ENCODE assay signal across 1 cellular context in the genomic region with DNA sequence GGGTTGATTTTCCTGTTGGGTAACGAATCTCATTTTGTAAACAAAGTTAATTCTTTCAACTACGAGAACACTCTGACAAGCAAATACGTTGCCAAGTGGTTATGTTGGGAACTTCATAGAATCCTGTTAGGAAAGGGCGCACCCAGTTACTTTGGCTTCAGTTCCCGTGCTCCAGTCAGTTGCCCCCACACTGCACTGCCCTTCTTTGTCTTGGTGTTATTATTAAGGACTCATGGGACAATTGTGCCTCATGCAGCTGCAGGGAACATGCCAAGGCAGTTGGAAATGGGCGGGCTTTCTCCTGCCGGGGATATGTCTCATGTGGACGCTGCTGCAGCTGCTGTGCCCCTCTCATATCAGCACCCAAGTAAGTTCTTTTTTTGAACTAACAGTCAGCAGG.
TF ChIP-seq lines count a peak whose summit lies in the region.

No MANE protein-coding gene starts in this region.

TF ChIP-seq in H1, 55 proteins besides CTCF, POLR2A, EP300 and RAD21:
- TF ChIP-seq, protein P1, sequence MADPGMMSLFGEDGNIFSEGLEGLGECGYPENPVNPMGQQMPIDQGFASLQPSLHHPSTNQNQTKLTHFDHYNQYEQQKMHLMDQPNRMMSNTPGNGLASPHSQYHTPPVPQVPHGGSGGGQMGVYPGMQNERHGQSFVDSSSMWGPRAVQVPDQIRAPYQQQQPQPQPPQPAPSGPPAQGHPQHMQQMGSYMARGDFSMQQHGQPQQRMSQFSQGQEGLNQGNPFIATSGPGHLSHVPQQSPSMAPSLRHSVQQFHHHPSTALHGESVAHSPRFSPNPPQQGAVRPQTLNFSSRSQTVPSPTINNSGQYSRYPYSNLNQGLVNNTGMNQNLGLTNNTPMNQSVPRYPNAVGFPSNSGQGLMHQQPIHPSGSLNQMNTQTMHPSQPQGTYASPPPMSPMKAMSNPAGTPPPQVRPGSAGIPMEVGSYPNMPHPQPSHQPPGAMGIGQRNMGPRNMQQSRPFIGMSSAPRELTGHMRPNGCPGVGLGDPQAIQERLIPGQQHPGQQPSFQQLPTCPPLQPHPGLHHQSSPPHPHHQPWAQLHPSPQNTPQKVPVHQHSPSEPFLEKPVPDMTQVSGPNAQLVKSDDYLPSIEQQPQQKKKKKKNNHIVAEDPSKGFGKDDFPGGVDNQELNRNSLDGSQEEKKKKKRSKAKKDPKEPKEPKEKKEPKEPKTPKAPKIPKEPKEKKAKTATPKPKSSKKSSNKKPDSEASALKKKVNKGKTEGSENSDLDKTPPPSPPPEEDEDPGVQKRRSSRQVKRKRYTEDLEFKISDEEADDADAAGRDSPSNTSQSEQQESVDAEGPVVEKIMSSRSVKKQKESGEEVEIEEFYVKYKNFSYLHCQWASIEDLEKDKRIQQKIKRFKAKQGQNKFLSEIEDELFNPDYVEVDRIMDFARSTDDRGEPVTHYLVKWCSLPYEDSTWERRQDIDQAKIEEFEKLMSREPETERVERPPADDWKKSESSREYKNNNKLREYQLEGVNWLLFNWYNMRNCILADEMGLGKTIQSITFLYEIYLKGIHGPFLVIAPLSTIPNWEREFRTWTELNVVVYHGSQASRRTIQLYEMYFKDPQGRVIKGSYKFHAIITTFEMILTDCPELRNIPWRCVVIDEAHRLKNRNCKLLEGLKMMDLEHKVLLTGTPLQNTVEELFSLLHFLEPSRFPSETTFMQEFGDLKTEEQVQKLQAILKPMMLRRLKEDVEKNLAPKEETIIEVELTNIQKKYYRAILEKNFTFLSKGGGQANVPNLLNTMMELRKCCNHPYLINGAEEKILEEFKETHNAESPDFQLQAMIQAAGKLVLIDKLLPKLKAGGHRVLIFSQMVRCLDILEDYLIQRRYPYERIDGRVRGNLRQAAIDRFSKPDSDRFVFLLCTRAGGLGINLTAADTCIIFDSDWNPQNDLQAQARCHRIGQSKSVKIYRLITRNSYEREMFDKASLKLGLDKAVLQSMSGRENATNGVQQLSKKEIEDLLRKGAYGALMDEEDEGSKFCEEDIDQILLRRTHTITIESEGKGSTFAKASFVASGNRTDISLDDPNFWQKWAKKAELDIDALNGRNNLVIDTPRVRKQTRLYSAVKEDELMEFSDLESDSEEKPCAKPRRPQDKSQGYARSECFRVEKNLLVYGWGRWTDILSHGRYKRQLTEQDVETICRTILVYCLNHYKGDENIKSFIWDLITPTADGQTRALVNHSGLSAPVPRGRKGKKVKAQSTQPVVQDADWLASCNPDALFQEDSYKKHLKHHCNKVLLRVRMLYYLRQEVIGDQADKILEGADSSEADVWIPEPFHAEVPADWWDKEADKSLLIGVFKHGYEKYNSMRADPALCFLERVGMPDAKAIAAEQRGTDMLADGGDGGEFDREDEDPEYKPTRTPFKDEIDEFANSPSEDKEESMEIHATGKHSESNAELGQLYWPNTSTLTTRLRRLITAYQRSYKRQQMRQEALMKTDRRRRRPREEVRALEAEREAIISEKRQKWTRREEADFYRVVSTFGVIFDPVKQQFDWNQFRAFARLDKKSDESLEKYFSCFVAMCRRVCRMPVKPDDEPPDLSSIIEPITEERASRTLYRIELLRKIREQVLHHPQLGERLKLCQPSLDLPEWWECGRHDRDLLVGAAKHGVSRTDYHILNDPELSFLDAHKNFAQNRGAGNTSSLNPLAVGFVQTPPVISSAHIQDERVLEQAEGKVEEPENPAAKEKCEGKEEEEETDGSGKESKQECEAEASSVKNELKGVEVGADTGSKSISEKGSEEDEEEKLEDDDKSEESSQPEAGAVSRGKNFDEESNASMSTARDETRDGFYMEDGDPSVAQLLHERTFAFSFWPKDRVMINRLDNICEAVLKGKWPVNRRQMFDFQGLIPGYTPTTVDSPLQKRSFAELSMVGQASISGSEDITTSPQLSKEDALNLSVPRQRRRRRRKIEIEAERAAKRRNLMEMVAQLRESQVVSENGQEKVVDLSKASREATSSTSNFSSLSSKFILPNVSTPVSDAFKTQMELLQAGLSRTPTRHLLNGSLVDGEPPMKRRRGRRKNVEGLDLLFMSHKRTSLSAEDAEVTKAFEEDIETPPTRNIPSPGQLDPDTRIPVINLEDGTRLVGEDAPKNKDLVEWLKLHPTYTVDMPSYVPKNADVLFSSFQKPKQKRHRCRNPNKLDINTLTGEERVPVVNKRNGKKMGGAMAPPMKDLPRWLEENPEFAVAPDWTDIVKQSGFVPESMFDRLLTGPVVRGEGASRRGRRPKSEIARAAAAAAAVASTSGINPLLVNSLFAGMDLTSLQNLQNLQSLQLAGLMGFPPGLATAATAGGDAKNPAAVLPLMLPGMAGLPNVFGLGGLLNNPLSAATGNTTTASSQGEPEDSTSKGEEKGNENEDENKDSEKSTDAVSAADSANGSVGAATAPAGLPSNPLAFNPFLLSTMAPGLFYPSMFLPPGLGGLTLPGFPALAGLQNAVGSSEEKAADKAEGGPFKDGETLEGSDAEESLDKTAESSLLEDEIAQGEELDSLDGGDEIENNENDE (IDR thresholded peaks at IDR 0.05; ENCODE audit: insufficient replicate concordance, low read length): no peak
- TF ChIP-seq CBX5 (IDR thresholded peaks at IDR 0.05; ENCODE audit: low read depth, low read length) (no peak), FOSL1 (IDR thresholded peaks at IDR 0.05; ENCODE audit: insufficient read depth, low read depth, low read length) (no peak), BACH1 (IDR thresholded peaks at IDR 0.05; ENCODE audit: low read length) (no peak), POLR2AphosphoS5 (IDR thresholded peaks at IDR 0.05; ENCODE audit: low read depth, low read length) (no peak), RFX5 (IDR thresholded peaks at IDR 0.05; ENCODE audit: borderline replicate concordance, low read depth, low read length) (no peak), CTBP2 (IDR thresholded peaks at IDR 0.05; ENCODE audit: borderline replicate concordance, insufficient read depth, insufficient read length, low read length) (no peak), GABPA (IDR thresholded peaks at IDR 0.05; ENCODE audit: borderline replicate concordance, insufficient read depth, low read length) (no peak), HDAC2 (IDR thresholded peaks at IDR 0.05; ENCODE audit: borderline replicate concordance in 1 of 2, low read depth in 2 of 2, low read length in 2 of 2) (no peak), JUN (IDR thresholded peaks at IDR 0.05; ENCODE audit: low read depth, low read length) (no peak), EZH2 (IDR thresholded peaks at IDR 0.05; ENCODE audit: low read depth, low read length, severe bottlenecking) (no peak)
- TF ChIP-seq, protein P2, sequence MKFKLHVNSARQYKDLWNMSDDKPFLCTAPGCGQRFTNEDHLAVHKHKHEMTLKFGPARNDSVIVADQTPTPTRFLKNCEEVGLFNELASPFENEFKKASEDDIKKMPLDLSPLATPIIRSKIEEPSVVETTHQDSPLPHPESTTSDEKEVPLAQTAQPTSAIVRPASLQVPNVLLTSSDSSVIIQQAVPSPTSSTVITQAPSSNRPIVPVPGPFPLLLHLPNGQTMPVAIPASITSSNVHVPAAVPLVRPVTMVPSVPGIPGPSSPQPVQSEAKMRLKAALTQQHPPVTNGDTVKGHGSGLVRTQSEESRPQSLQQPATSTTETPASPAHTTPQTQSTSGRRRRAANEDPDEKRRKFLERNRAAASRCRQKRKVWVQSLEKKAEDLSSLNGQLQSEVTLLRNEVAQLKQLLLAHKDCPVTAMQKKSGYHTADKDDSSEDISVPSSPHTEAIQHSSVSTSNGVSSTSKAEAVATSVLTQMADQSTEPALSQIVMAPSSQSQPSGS (IDR thresholded peaks at IDR 0.05; ENCODE audit: low read length): no peak
